8 cellular contexts compared by ENCODE assay signal in the genomic region with DNA sequence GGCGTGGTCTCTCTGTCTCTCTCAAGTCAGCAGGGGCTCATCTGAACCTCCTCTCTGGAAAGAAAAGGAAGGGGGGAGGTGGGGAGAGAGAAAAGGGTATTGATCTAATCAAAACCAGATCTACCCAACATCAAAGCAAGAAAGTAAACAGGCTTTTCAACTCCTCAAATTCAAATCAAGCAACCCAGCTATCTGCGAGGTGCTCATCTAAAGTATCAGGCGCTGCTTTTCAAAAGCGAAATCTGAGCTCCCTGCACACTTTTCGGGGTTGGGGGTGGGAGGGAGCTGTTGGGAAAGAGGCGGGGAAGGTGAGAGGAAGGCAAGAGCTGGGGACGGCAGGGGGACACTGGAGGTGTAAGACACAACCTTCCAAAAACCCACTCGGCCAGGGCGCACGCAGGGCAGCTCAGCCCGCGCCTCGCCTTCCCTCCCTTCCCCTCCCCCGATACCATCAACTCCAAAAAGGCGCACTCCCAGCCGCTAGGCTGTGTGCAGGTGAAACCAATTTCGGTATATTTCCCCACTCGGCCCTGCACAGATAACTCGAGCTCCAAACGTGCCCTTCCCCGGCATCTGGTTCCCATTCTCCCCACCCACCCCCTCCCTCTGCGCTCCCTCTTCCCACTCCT. TPM values are rescaled to one million over a fixed set of nuclear protein-coding genes. Genes with fewer than 3 reads are reported as not detected.
DNase-seq lines count a peak whose midpoint lies in the region; ATAC-seq and TF ChIP-seq lines count a peak whose summit lies in the region.

No MANE protein-coding gene starts in this region.

- TF ChIP-seq CTCF in left ventricle myocardium inferior (IDR thresholded peaks at IDR 0.05; ENCODE audit: borderline replicate concordance) (no peak), esophagus squamous epithelium (IDR thresholded peaks at IDR 0.05) (no peak)

- ATAC-seq in aorta (ENCODE audit: low FRiP score) (no peak), HG03039 (IDR thresholded peaks at IDR 0.05; ENCODE audit: unreplicated experiment) (no peak), HG03045 (IDR thresholded peaks at IDR 0.05; ENCODE audit: unreplicated experiment) (no peak)

- H3K27me3 ChIP-seq in left ventricle myocardium inferior (ENCODE audit: low read depth) (no peaks in the 10 kb centered on the region), muscle layer of colon (ENCODE audit: control insufficient read depth in 1 of 2, insufficient read depth in 2 of 2, low read length in 2 of 2) (peaks cover 0 to 4% of the 10 kb centered on the region in 2 donors), aorta (ENCODE audit: control insufficient read depth in 1 of 2, insufficient read depth in 2 of 2, low read length in 1 of 2) (no peaks in the 10 kb centered on the region), esophagus squamous epithelium (peaks cover 0 to 28% (median 0%) of the 10 kb centered on the region in 4 donors)

- H3K4me1 ChIP-seq in left ventricle myocardium inferior (peaks cover 12% of the 10 kb centered on the region), muscle layer of colon (ENCODE audit: insufficient read depth, low read length) (peaks cover 14% of the 10 kb centered on the region), aorta (ENCODE audit: control insufficient read depth in 1 of 2, insufficient read depth in 2 of 2, low read length in 2 of 2) (peaks cover 0 to 3% of the 10 kb centered on the region in 2 donors), esophagus squamous epithelium (peaks cover 3 to 16% (median 16%) of the 10 kb centered on the region in 3 donors)

- no peak for DNase-seq in left ventricle myocardium inferior
- DNase-seq in cardiac septum (ENCODE audit: low spot score) = no peak
- peak; percentile 22 for DNase-seq in astrocyte of the hippocampus (ENCODE audit: low read depth, low spot score)
- DNase-seq in aorta = no peak
- no peak for DNase-seq in esophagus squamous epithelium (lab: John Stamatoyannopoulos, UW)

- H3K9me3 ChIP-seq in left ventricle myocardium inferior (replicated peaks) = no peaks in the 10 kb centered on the region
- no peaks in the 10 kb centered on the region for H3K9me3 ChIP-seq in muscle layer of colon (ENCODE audit: low read length)
- no peaks in the 10 kb centered on the region for H3K9me3 ChIP-seq in aorta (ENCODE audit: control insufficient read depth, low read length)
- no peaks in the 10 kb centered on the region for H3K9me3 ChIP-seq in esophagus squamous epithelium

- H3K4me3 ChIP-seq in left ventricle myocardium inferior = no peak overlapping the region
- peak overlapping the region; percentile 76 to 92 for H3K4me3 ChIP-seq in muscle layer of colon (ENCODE audit: low read depth in 1 of 2, low read length in 2 of 2)
- peak overlapping the region; percentile 42 to 99 for H3K4me3 ChIP-seq in aorta (ENCODE audit: low read length in 2 of 2)
- H3K4me3 ChIP-seq in esophagus squamous epithelium = peak overlapping the region in 2 of 4 donors; percentile 62 to 65

- intact Hi-C loops in left ventricle myocardium inferior (cut with micrococcal nuclease) (loop anchor here (5.0 kb wide), 1 partner anchor 101 kb away; no protein-coding TSS in a partner anchor), cardiac septum (cut with DNase I) (loop anchor here (5.0 to 10.0 kb wide), 3 partner anchors 194 to 616 kb away; no protein-coding TSS in a partner anchor), aorta (cut with DNase I) (loop anchor here (2.0 to 5.0 kb wide), 5 partner anchors 86 to 266 kb away; no protein-coding TSS in a partner anchor), esophagus squamous epithelium (cut with DNase I) (no loop called here)

- H3K36me3 ChIP-seq in left ventricle myocardium inferior (no peaks in the 10 kb centered on the region), muscle layer of colon (ENCODE audit: insufficient read depth, low read length) (no peaks in the 10 kb centered on the region), aorta (ENCODE audit: control insufficient read depth in 1 of 2, insufficient read depth in 2 of 2, low read length in 1 of 2) (no peaks in the 10 kb centered on the region), esophagus squamous epithelium (peaks cover 0 to 6% (median 0%) of the 10 kb centered on the region in 3 donors)

- H3K9ac ChIP-seq in muscle layer of colon (ENCODE audit: low read length) = peak overlapping the region; percentile 27

- peak overlapping the region; percentile 94 for H3K27ac ChIP-seq in left ventricle myocardium inferior (replicated peaks)
- peak overlapping the region; percentile 89 for H3K27ac ChIP-seq in muscle layer of colon (ENCODE audit: low read depth, low read length)
- no peak overlapping the region for H3K27ac ChIP-seq in aorta (ENCODE audit: low read depth in 1 of 2, low read length in 2 of 2)
- peak overlapping the region in 1 of 4 donors; percentile 90 for H3K27ac ChIP-seq in esophagus squamous epithelium

- 22 to 24% methylated on average over 22 of the region's 22 CpGs for WGBS in aorta, 2 donors
- WGBS in esophagus squamous epithelium, 2 donors = 5 to 21% methylated on average over 20 of the region's 22 CpGs

- no peak for TF ChIP-seq POLR2A in esophagus squamous epithelium (IDR thresholded peaks at IDR 0.05)

RNA-seq across cellular contexts. Expression of a gene that starts 2.7 kb away (rescaled TPM):
- 21.0 TPM for total RNA-seq in left ventricle myocardium inferior
- total RNA-seq in cardiac septum = 12.4 TPM
- total RNA-seq in aorta = 10 to 100 TPM; 12.8 to 13.8 TPM
- 10 to 100 TPM in 1 of 2 donors, 1 to 10 TPM in 1; 6.3 to 10.1 TPM for polyA plus RNA-seq in aorta
- 10 to 100 TPM in 1 of 4 donors, 1 to 10 TPM in 2, under 1 TPM in 1; 0.83 to 10.9 (median 6.2) TPM for total RNA-seq in esophagus squamous epithelium

Comparison
In these comparisons a context has a peak if more than half of its experiments do, and no peak if none do; other contexts are left out.
1. H3K27ac ChIP-seq: peak in left ventricle myocardium inferior (single experiment) and muscle layer of colon (single experiment); none in aorta (0 of 2).